In the genomic region with DNA sequence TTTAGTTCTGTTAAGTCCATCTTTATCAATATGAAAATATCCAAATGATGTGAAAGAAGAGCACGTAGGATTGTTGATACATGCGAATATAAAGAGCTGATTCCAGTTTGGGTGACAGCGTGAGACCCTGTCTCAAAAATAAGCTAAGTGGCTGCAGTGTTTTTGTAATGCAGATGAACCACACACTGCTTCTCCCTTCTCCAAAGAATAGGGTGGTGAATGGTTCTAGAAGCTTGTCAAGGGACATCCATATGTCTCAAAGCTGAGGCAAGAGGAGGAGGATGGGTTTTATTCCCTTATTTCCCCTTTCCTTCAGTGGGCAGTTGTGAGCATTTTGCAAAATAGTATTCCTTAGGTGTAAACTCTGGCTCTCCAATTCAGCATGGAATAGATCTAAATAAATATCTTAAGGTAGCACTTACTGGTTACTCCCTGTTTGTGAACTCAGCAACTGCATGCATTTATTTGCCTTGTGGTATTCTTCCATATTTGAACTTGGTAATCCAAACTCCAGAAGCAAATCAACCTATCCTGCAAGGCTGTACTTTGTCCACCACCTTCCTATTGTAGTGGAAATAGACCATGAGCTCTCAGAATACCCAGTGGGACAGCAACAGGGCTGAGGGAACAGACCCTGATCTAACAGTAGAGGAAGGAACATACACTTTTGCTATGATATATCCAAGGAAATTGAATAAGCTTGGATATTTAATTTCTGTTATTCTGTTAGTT, we compare ENCODE assay signal across 2 cellular contexts.
TF ChIP-seq lines count a peak whose summit lies in the region.

No MANE protein-coding gene starts in this region.

TF ChIP-seq in A549, 52 proteins besides CTCF, POLR2A, EP300 and RAD21 (continued from another document):
- TF ChIP-seq, protein P1, sequence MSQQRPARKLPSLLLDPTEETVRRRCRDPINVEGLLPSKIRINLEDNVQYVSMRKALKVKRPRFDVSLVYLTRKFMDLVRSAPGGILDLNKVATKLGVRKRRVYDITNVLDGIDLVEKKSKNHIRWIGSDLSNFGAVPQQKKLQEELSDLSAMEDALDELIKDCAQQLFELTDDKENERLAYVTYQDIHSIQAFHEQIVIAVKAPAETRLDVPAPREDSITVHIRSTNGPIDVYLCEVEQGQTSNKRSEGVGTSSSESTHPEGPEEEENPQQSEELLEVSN (IDR thresholded peaks at IDR 0.05; ENCODE audit: borderline replicate concordance, low read depth): no peak
- TF ChIP-seq ZFP36 (IDR thresholded peaks at IDR 0.05; ENCODE audit: borderline replicate concordance, partially characterized antibody) (no peak), JUNB (IDR thresholded peaks at IDR 0.05) (no peak), BHLHE40 (IDR thresholded peaks at IDR 0.05; ENCODE audit: low read depth, low read length) (no peak), SREBF2 (IDR thresholded peaks at IDR 0.05) (no peak), MAZ (IDR thresholded peaks at IDR 0.05; ENCODE audit: borderline replicate concordance, low read depth, low read length) (no peak)

TF ChIP-seq in GM23338, 12 proteins besides CTCF, POLR2A, EP300 and RAD21 (continued from another document):
- TF ChIP-seq, protein P2, sequence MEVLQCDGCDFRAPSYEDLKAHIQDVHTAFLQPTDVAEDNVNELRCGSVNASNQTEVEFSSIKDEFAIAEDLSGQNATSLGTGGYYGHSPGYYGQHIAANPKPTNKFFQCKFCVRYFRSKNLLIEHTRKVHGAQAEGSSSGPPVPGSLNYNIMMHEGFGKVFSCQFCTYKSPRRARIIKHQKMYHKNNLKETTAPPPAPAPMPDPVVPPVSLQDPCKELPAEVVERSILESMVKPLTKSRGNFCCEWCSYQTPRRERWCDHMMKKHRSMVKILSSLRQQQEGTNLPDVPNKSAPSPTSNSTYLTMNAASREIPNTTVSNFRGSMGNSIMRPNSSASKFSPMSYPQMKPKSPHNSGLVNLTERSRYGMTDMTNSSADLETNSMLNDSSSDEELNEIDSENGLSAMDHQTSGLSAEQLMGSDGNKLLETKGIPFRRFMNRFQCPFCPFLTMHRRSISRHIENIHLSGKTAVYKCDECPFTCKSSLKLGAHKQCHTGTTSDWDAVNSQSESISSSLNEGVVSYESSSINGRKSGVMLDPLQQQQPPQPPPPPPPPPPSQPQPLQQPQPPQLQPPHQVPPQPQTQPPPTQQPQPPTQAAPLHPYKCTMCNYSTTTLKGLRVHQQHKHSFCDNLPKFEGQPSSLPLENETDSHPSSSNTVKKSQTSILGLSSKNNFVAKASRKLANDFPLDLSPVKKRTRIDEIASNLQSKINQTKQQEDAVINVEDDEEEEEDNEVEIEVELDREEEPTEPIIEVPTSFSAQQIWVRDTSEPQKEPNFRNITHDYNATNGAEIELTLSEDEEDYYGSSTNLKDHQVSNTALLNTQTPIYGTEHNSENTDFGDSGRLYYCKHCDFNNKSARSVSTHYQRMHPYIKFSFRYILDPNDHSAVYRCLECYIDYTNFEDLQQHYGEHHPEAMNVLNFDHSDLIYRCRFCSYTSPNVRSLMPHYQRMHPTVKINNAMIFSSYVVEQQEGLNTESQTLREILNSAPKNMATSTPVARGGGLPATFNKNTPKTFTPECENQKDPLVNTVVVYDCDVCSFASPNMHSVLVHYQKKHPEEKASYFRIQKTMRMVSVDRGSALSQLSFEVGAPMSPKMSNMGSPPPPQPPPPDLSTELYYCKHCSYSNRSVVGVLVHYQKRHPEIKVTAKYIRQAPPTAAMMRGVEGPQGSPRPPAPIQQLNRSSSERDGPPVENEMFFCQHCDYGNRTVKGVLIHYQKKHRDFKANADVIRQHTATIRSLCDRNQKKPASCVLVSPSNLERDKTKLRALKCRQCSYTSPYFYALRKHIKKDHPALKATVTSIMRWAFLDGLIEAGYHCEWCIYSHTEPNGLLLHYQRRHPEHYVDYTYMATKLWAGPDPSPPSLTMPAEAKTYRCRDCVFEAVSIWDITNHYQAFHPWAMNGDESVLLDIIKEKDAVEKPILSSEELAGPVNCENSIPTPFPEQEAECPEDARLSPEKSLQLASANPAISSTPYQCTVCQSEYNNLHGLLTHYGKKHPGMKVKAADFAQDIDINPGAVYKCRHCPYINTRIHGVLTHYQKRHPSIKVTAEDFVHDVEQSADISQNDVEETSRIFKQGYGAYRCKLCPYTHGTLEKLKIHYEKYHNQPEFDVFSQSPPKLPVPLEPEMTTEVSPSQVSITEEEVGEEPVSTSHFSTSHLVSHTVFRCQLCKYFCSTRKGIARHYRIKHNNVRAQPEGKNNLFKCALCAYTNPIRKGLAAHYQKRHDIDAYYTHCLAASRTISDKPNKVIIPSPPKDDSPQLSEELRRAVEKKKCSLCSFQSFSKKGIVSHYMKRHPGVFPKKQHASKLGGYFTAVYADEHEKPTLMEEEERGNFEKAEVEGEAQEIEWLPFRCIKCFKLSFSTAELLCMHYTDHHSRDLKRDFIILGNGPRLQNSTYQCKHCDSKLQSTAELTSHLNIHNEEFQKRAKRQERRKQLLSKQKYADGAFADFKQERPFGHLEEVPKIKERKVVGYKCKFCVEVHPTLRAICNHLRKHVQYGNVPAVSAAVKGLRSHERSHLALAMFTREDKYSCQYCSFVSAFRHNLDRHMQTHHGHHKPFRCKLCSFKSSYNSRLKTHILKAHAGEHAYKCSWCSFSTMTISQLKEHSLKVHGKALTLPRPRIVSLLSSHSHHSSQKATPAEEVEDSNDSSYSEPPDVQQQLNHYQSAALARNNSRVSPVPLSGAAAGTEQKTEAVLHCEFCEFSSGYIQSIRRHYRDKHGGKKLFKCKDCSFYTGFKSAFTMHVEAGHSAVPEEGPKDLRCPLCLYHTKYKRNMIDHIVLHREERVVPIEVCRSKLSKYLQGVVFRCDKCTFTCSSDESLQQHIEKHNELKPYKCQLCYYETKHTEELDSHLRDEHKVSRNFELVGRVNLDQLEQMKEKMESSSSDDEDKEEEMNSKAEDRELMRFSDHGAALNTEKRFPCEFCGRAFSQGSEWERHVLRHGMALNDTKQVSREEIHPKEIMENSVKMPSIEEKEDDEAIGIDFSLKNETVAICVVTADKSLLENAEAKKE (CRISPR knock-in tag; IDR thresholded peaks at IDR 0.05): no peak
